ENCODE assay signal across 8 cellular contexts in the genomic region with DNA sequence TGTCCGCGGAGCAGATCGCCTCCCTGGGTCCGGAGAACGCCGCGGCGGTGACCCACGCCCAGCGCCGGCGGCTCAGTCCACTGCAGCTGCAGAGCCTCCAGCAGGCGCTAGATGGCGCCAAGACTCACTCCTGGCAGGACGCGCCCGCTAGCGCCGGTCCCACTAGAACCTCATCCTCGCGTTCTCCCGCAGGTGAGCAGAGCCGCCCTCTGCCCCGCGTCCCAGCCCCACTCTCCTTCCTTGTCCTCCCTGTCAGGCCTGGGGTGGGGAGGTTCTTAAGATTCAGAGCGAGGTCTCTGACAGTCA.
DNase-seq lines count a peak whose midpoint lies in the region; ATAC-seq, FAIRE-seq and TF ChIP-seq lines count a peak whose summit lies in the region.
"Not testable (repeated sequence)": the region's sequence is repeated elsewhere in the genome, so short reads cannot be mapped to it uniquely, and the experiment has no call there.

No MANE protein-coding gene starts in this region.

- WGBS in HepG2 (ENCODE audit: low lambda C conversion rate): no CpG with 5 or more reads among the region's 26 CpGs

- not testable (repeated sequence) for H3K27me3 Mint-ChIP-seq in WTC11 (ENCODE audit: low read depth); chondrocyte (ENCODE audit: low read depth); stimulated activated memory B cell treated with anti-CD40 and anti-IgM and Interleukin-4, amounts not matched to agents 10 μg/mL and 1 μg/mL and 100 μg/mL, for 72 hours

- not testable (repeated sequence) for H3K4me1 Mint-ChIP-seq in WTC11; chondrocyte (ENCODE audit: low read depth); stimulated activated memory B cell treated with anti-CD40 and anti-IgM and Interleukin-4, amounts not matched to agents 10 μg/mL and 1 μg/mL and 100 μg/mL, for 72 hours

- not testable (repeated sequence) for TF ChIP-seq CTCF in WTC11 (IDR thresholded peaks at IDR 0.05); HepG2 (CRISPR knock-in tag; IDR thresholded peaks at IDR 0.05)
- TF ChIP-seq CTCF in chondrocyte (IDR thresholded peaks at IDR 0.05): peak; percentile 34

- TF ChIP-seq EP300 in HepG2 (IDR thresholded peaks at IDR 0.05; ENCODE audit: low read depth in 2 of 2, low read length in 2 of 2); HepG2 (CRISPR knock-in tag; IDR thresholded peaks at IDR 0.05; ENCODE audit: borderline replicate concordance): not testable (repeated sequence)

- peak; percentile 73 for ATAC-seq in GM19397 (IDR thresholded peaks at IDR 0.05; ENCODE audit: unreplicated experiment)
- peak; percentile 83 for ATAC-seq in HG02678 (IDR thresholded peaks at IDR 0.05; ENCODE audit: unreplicated experiment)
- peak; percentile 77 for ATAC-seq in HG03159 (IDR thresholded peaks at IDR 0.05; ENCODE audit: unreplicated experiment)
- ATAC-seq in WTC11: peak; percentile 94
- peak; percentile 97 for ATAC-seq in HepG2
- peak; percentile 85 for ATAC-seq in stimulated activated memory B cell treated with anti-CD40 and anti-IgM and Interleukin-4, amounts not matched to agents 10 μg/mL and 1 μg/mL and 100 μg/mL, for 72 hours

- not testable (repeated sequence) for H3K9ac ChIP-seq in HepG2 (ENCODE audit: insufficient read depth, low read depth, low read length)

- intact Hi-C loops in HepG2 (cut with micrococcal nuclease; ENCODE audit: unreplicated experiment): not testable (repeated sequence)

- not testable (repeated sequence) for TF ChIP-seq POLR2A in GM12892 (IDR thresholded peaks at IDR 0.05; ENCODE audit: low read depth, low read length); HepG2 (IDR thresholded peaks at IDR 0.05; ENCODE audit: insufficient read depth in 1 of 2, low read depth in 2 of 2, low read length in 2 of 2)

- not testable (repeated sequence) for H4K20me1 ChIP-seq in HepG2 (ENCODE audit: insufficient read depth, low read length)

- not testable (repeated sequence) for H3K4me1 ChIP-seq in HepG2 (ENCODE audit: insufficient read depth, low read length)

- H3K36me3 Mint-ChIP-seq in WTC11; chondrocyte (ENCODE audit: low read depth); stimulated activated memory B cell treated with anti-CD40 and anti-IgM and Interleukin-4, amounts not matched to agents 10 μg/mL and 1 μg/mL and 100 μg/mL, for 72 hours: not testable (repeated sequence)

- POLR2A ChIA-PET in WTC11 (lab: Charles Lee); HepG2 (lab: Yijun Ruan, JAX): not testable (repeated sequence)

- not testable (repeated sequence) for H3K9me3 ChIP-seq in HepG2 (ENCODE audit: low read length)

- not testable (repeated sequence) for TF ChIP-seq RAD21 in HepG2 (CRISPR knock-in tag; IDR thresholded peaks at IDR 0.05)

- H3K36me3 ChIP-seq in HepG2 (replicated peaks in 1 of 2; ENCODE audit: control insufficient read depth in 1 of 2, insufficient read depth in 2 of 2, low read length in 2 of 2): not testable (repeated sequence)

- H3K4me2 ChIP-seq in HepG2 (ENCODE audit: low read depth, low read length): not testable (repeated sequence)

- H3K27me3 ChIP-seq in HepG2 (ENCODE audit: control insufficient read depth in 1 of 2, insufficient read depth in 2 of 2, low read length in 2 of 2): peaks cover 7 to 13% of the 10 kb centered on the region in 2 experiments; a peak in 4 of 5 replicates

- CTCF ChIA-PET in WTC11 (lab: Charles Lee); HepG2 (lab: Yijun Ruan, JAX; ENCODE audit: low intra/inter-chr PET ratio, low total read pairs): not testable (repeated sequence)

- H3K4me3 ChIP-seq in HepG2 (replicated peaks in 1 of 3; ENCODE audit: insufficient read depth in 1 of 3, low read depth in 2 of 3, low read length in 3 of 3): not testable (repeated sequence)

- not testable (repeated sequence) for H3K27ac ChIP-seq in HepG2 (ENCODE audit: extremely low read length, insufficient read depth, low read length)

- DNase-seq in GM12892 (ENCODE audit: insufficient read length); WTC11 (ENCODE audit: low spot score); chondrocyte (ENCODE audit: low spot score); HepG2 (ENCODE audit: low spot score): not testable (repeated sequence)

- H3K79me2 ChIP-seq in HepG2 (ENCODE audit: insufficient read depth, low read length): not testable (repeated sequence)

- not testable (repeated sequence) for H3K27ac Mint-ChIP-seq in WTC11; chondrocyte (ENCODE audit: unreplicated experiment); stimulated activated memory B cell treated with anti-CD40 and anti-IgM and Interleukin-4, amounts not matched to agents 10 μg/mL and 1 μg/mL and 100 μg/mL, for 72 hours

- in situ Hi-C loops in HepG2 (cut with HindIII; ENCODE audit: extremely low pct_ligation_motif_present, low pct_unique_long_range_greater_than_20kb): not testable (repeated sequence)

- FAIRE-seq in GM12892 (lab: Jason Lieb, UNC): peak; percentile 88
- not testable (repeated sequence) for FAIRE-seq in HepG2 (lab: Jason Lieb, UNC)

- H3K4me3 Mint-ChIP-seq in WTC11; chondrocyte (ENCODE audit: unreplicated experiment); stimulated activated memory B cell treated with anti-CD40 and anti-IgM and Interleukin-4, amounts not matched to agents 10 μg/mL and 1 μg/mL and 100 μg/mL, for 72 hours: not testable (repeated sequence)

- not testable (repeated sequence) for BruUV-seq in HepG2 (replicated peaks; lab: Mats Ljungman, UMichigan)

- not testable (repeated sequence) for H2AFZ ChIP-seq in HepG2 (ENCODE audit: low read length)

- H3K9me3 Mint-ChIP-seq in WTC11; chondrocyte (ENCODE audit: low read depth); stimulated activated memory B cell treated with anti-CD40 and anti-IgM and Interleukin-4, amounts not matched to agents 10 μg/mL and 1 μg/mL and 100 μg/mL, for 72 hours: not testable (repeated sequence)
